16 cellular contexts compared by ENCODE assay signal in the genomic region with DNA sequence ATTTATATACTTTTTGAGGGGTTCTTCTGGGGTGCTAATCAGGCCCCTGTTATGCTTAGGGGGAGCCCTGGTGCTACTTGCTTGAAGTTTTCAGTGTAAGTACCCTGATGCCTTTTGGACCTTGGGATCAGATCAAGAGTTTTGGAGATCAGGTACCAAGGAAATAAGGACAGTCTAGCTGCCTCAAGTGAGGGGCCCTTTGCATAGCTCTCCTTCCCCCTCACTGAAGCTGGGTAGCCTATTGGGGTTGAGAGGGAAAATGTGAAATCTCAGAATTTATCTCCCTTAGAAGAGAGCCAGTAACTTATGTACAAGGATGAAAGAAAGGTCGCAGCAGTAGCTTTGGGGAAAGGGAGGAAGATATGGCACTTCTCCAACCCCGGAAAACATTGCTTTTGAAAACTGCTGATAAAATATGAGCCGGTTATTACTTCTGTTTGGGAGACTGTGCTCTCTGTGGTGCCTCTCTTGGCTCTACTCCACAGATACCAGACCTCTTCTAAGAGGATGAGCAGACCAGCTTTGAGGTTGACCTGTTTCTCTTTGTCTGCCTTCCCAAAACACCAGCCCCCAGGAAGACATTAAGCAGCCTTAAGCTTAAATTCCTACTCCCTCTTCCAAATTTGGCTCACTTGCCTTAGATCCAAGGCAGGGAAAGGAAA. TPM values are rescaled to one million over a fixed set of nuclear protein-coding genes. Genes with fewer than 3 reads are reported as not detected.
DNase-seq lines count a peak whose midpoint lies in the region; ATAC-seq and TF ChIP-seq lines count a peak whose summit lies in the region.
"Had no signal": no experiment of that assay in that cellular context is flagged by ENCODE, and none has a peak within 500 bp of the region (broad histone marks: within the 10 kb centered on the region; RNA-seq: fewer than 3 reads in every experiment).

No MANE protein-coding gene starts in this region.

- peaks cover 60% of the 10 kb centered on the region for H3K4me1 Mint-ChIP-seq in activated B cell treated with CpG ODN at 0.5 μM for 24 hours

- 8 to 21% (median 13%) methylated on average over 3 of the region's 3 CpGs for WGBS in heart left ventricle, 4 donors

- peak overlapping the region; percentile 35 for H3K27ac Mint-ChIP-seq in activated B cell treated with CpG ODN at 0.5 μM for 24 hours

- H3K9me3 Mint-ChIP-seq in activated B cell treated with CpG ODN at 0.5 μM for 24 hours, result no peaks in the 10 kb centered on the region

- H3K27me3 Mint-ChIP-seq in activated B cell treated with CpG ODN at 0.5 μM for 24 hours, result no peaks in the 10 kb centered on the region

- POLR2A ChIA-PET in activated B cell treated with CpG ODN at 0.5 μM for 24 hours (lab: Charles Lee), result interaction anchor here (0.6 to 1.4 kb wide), 2 partner anchors 11 to 28 kb away, joined by 3 to 5 read pairs; no protein-coding TSS in a partner anchor

- H3K9me3 ChIP-seq in heart left ventricle, result no peaks in the 10 kb centered on the region
- no peaks in the 10 kb centered on the region for H3K9me3 ChIP-seq in stomach smooth muscle (ENCODE audit: control insufficient read depth in 2 of 2, low read length in 2 of 2)
- H3K9me3 ChIP-seq in SJCRH30 (replicated peaks), result no peaks in the 10 kb centered on the region

- H3K27ac ChIP-seq in heart left ventricle (peak overlapping the region in 3 of 12 donors; percentile 9 to 55 (median 20)), stomach smooth muscle (ENCODE audit: low read length) (peak overlapping the region; percentile 37), SJCRH30 (no peak overlapping the region)
- H3K27ac ChIP-seq: foreskin keratinocyte had no signal

- peaks cover 0 to 54% (median 28%) of the 10 kb centered on the region in 12 donors for H3K4me1 ChIP-seq in heart left ventricle
- H3K4me1 ChIP-seq in stomach smooth muscle (ENCODE audit: control insufficient read depth, insufficient read depth, low read length), result peaks cover 12% of the 10 kb centered on the region
- H3K4me1 ChIP-seq in SJCRH30, result no peaks in the 10 kb centered on the region
- H3K4me1 ChIP-seq: foreskin keratinocyte had no signal

- DNase-seq in Right ventricle myocardium superior (no peak), heart left ventricle (no peak), activated B cell treated with CpG ODN at 0.5 μM for 24 hours (no peak), left lobe of liver (ENCODE audit: low spot score) (no peak), SJCRH30 (no peak), COLO668 (lab: John Stamatoyannopoulos, UW; ENCODE audit: unreplicated experiment) (no peak)
- DNase-seq in activated CD4-positive, alpha-beta T cell treated with anti-CD3 and anti-CD28 coated beads, Interleukin-2, amount 50 U/mL, for 1 hour, result no peak
- DNase-seq: activated CD4-positive, alpha-beta T cell treated with anti-CD3 and anti-CD28 coated beads for 48 hours; DND-41; foreskin keratinocyte; NCI-H1417 treated with DMSO at 0.1 percent for 48 hours; stimulated activated CD4-positive, alpha-beta T cell treated with anti-CD3 and anti-CD28 coated beads, Interleukin-12 subunit alpha, Interleukin-12 subunit beta, amount 100 ng/mL, for 4 hours had no signal

- peaks cover 0 to 44% (median 27%) of the 10 kb centered on the region in 9 donors for H3K36me3 ChIP-seq in heart left ventricle
- peaks cover 14 to 15% of the 10 kb centered on the region in 2 donors for H3K36me3 ChIP-seq in stomach smooth muscle (ENCODE audit: control insufficient read depth in 2 of 2, insufficient read depth in 2 of 2, low read length in 2 of 2)
- peaks cover 19% of the 10 kb centered on the region for H3K36me3 ChIP-seq in SJCRH30

- intact Hi-C loops in Right ventricle myocardium superior (cut with DNase I) (no loop called here), heart left ventricle (cut with DNase I) (no loop called here), activated B cell treated with CpG ODN at 0.5 μM for 24 hours (cut with micrococcal nuclease) (no loop called here)

- H3K27me3 ChIP-seq in heart left ventricle (no peaks in the 10 kb centered on the region), stomach smooth muscle (ENCODE audit: control insufficient read depth in 1 of 2, insufficient read depth in 2 of 2, low read length in 2 of 2) (no peaks in the 10 kb centered on the region), SJCRH30 (no peaks in the 10 kb centered on the region)
- H3K27me3 ChIP-seq: foreskin keratinocyte had no signal

- TF ChIP-seq POLR2A in heart left ventricle (IDR thresholded peaks at IDR 0.05), result no peak

- no peak overlapping the region for H3K9ac ChIP-seq in stomach smooth muscle (ENCODE audit: low read length in 2 of 2)

- H3K4me3 ChIP-seq in heart left ventricle (no peak overlapping the region), stomach smooth muscle (ENCODE audit: low read length in 2 of 2) (no peak overlapping the region), SJCRH30 (no peak overlapping the region)
- H3K4me3 ChIP-seq: coronary artery had no signal

- CTCF ChIA-PET in activated B cell treated with CpG ODN at 0.5 μM for 24 hours (lab: Charles Lee), result interaction anchor here (1.4 to 3.1 kb wide), 2 partner anchors 62 to 93 kb away, joined by 3 to 11 read pairs; partner anchors contain the start of gene AAAS

- H3K36me3 Mint-ChIP-seq in activated B cell treated with CpG ODN at 0.5 μM for 24 hours (ENCODE audit: low read depth), result peaks cover 37% of the 10 kb centered on the region

- no peak overlapping the region for H3K4me3 Mint-ChIP-seq in activated B cell treated with CpG ODN at 0.5 μM for 24 hours

- TF ChIP-seq CTCF in heart left ventricle (IDR thresholded peaks at IDR 0.05), result no peak
- TF ChIP-seq CTCF in activated B cell treated with CpG ODN at 0.5 μM for 24 hours (IDR thresholded peaks at IDR 0.05), result no peak

- ATAC-seq in Right ventricle myocardium superior (ENCODE audit: poor library complexity), result peak; percentile 11
- no peak for ATAC-seq in heart left ventricle
- ATAC-seq in activated B cell treated with CpG ODN at 0.5 μM for 24 hours (ENCODE audit: low read depth), result no peak
- peak; percentile 22 for ATAC-seq in left lobe of liver
- ATAC-seq: foreskin keratinocyte had no signal

RNA-seq across cellular contexts. Expression of gene AMHR2, which starts 8.8 kb away (rescaled TPM):
- total RNA-seq in Right ventricle myocardium superior (not detected), heart left ventricle (1 to 10 TPM in 2 of 9 donors, under 1 TPM in 2, not detected in 5; 0.30 to 2.2 (median 0.78) TPM), activated B cell treated with CpG ODN at 0.5 μM for 24 hours (not detected in 2 replicates), left lobe of liver (0.78 TPM)
- under 1 TPM in 1 of 2 donors, not detected in 1; 0.57 TPM for polyA plus RNA-seq in heart left ventricle
- total RNA-seq in SJCRH30 (2014; rRNA removed; shearing (Covaris generic)), result 0.14 and 0.15 TPM in 2 replicates
- total RNA-seq: foreskin keratinocyte, kidney had no signal
- polyA plus RNA-seq: AG04450, foreskin keratinocyte had no signal

RNA-seq across cellular contexts. Expression of gene PRR13, which starts 26.6 kb away (rescaled TPM):
- 46.0 TPM for total RNA-seq in Right ventricle myocardium superior
- 100 to 1,000 TPM in 1 of 9 donors, 10 to 100 TPM in 8; 25.7 to 100 (median 53.1) TPM for total RNA-seq in heart left ventricle
- polyA plus RNA-seq in heart left ventricle, result 100 to 1,000 TPM in 1 of 2 donors, 10 to 100 TPM in 1; 39.5 to 121 TPM
- 266 and 288 TPM in 2 replicates for total RNA-seq in activated B cell treated with CpG ODN at 0.5 μM for 24 hours
- 69.9 TPM for total RNA-seq in left lobe of liver
- 54.5 and 59.5 TPM in 2 replicates for total RNA-seq in SJCRH30 (2014; rRNA removed; shearing (Covaris generic))

RNA-seq across cellular contexts. Expression of gene SP1, which starts 34.9 kb away (rescaled TPM):
- total RNA-seq in Right ventricle myocardium superior, result 26.3 TPM
- total RNA-seq in heart left ventricle, result 10 to 100 TPM; 22.9 to 48.8 (median 34.7) TPM
- polyA plus RNA-seq in heart left ventricle, result 10 to 100 TPM in 1 of 2 donors, 1 to 10 TPM in 1; 7.9 to 13.8 TPM
- total RNA-seq in activated B cell treated with CpG ODN at 0.5 μM for 24 hours, result 99.2 and 102 TPM in 2 replicates
- 24.5 TPM for total RNA-seq in left lobe of liver
- total RNA-seq in SJCRH30 (2014; rRNA removed; shearing (Covaris generic)), result 50.2 and 53.1 TPM in 2 replicates

RNA-seq across cellular contexts. Expression of gene PCBP2, which starts 37.0 kb away (rescaled TPM):
- total RNA-seq in Right ventricle myocardium superior, result 503 TPM
- 100 to 1,000 TPM; 293 to 642 (median 559) TPM for total RNA-seq in heart left ventricle
- 100 to 1,000 TPM; 290 to 343 TPM for polyA plus RNA-seq in heart left ventricle
- total RNA-seq in activated B cell treated with CpG ODN at 0.5 μM for 24 hours, result 841 and 853 TPM in 2 replicates
- 338 TPM for total RNA-seq in left lobe of liver
- total RNA-seq in SJCRH30 (2014; rRNA removed; shearing (Covaris generic)), result 246 and 250 TPM in 2 replicates

Comparison
In these comparisons a context has a peak if more than half of its experiments do, and no peak if none do; other contexts are left out.
1. ATAC-seq: peak in Right ventricle myocardium superior (single experiment) and left lobe of liver (single experiment); none in heart left ventricle (0 of 4) and activated B cell treated with CpG ODN at 0.5 μM for 24 hours (single experiment).